1 cellular context compared by ENCODE assay signal in the genomic region with DNA sequence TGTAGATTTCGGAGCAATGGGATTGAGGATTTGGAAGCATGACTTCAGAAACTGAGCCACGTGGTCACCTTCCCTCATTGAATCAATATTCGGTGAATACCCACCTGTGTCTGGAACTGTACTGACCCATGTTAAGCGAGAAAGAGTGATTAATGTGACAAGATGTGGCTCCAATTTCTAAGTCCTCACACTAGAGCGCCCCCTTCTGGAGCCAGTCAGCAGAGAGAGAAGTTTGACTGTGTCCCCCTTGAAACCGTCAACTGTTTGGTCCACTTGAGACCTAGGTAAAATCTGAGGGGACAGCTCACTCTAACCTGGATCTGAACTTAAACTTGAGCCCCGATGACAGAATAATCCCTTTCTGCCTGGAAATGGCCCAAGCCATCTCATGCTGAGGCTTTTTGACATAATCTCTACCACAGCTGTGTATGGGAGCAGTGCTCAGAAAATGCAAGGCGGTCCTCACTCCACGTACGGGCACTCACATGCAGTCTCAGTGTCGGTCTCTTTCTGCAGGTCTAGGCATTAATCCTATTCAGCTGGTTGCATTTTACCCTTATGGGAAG.
TF ChIP-seq lines count a peak whose summit lies in the region.

No MANE protein-coding gene starts in this region.

TF ChIP-seq in HCT116, 20 proteins besides CTCF, POLR2A, EP300 and RAD21 (continued from another document):
- TF ChIP-seq, protein P1, sequence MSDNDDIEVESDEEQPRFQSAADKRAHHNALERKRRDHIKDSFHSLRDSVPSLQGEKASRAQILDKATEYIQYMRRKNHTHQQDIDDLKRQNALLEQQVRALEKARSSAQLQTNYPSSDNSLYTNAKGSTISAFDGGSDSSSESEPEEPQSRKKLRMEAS (IDR thresholded peaks at IDR 0.05): no peak
- TF ChIP-seq ZNF274 (IDR thresholded peaks at IDR 0.05; ENCODE audit: low read depth, low read length) (no peak), CEBPB (IDR thresholded peaks at IDR 0.05; ENCODE audit: low read depth) (no peak), POLR2AphosphoS5 (IDR thresholded peaks at IDR 0.05; ENCODE audit: low read depth, low read length) (no peak)
- TF ChIP-seq, protein P2, sequence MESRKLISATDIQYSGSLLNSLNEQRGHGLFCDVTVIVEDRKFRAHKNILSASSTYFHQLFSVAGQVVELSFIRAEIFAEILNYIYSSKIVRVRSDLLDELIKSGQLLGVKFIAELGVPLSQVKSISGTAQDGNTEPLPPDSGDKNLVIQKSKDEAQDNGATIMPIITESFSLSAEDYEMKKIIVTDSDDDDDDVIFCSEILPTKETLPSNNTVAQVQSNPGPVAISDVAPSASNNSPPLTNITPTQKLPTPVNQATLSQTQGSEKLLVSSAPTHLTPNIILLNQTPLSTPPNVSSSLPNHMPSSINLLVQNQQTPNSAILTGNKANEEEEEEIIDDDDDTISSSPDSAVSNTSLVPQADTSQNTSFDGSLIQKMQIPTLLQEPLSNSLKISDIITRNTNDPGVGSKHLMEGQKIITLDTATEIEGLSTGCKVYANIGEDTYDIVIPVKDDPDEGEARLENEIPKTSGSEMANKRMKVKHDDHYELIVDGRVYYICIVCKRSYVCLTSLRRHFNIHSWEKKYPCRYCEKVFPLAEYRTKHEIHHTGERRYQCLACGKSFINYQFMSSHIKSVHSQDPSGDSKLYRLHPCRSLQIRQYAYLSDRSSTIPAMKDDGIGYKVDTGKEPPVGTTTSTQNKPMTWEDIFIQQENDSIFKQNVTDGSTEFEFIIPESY (IDR thresholded peaks at IDR 0.05; ENCODE audit: extremely low read depth, insufficient replicate concordance, low read length): no peak
